Comparison of ENCODE assay signal across 1 cellular context in genomic region chr13:109198585-109198984, GRCh38.
TF ChIP-seq lines count a peak whose summit lies in the region.

No MANE protein-coding gene starts in this region.

TF ChIP-seq in HCT116, 20 proteins besides CTCF, POLR2A, EP300 and RAD21:
- TF ChIP-seq ZBTB33 (IDR thresholded peaks at IDR 0.05; ENCODE audit: extremely low read depth, insufficient replicate concordance, low read length) (no peak), SP1 (IDR thresholded peaks at IDR 0.05; ENCODE audit: low read depth) (no peak), ZNF274 (IDR thresholded peaks at IDR 0.05; ENCODE audit: low read depth, low read length) (no peak), ELF1 (IDR thresholded peaks at IDR 0.05; ENCODE audit: borderline replicate concordance, low read depth) (no peak), YY1 (IDR thresholded peaks at IDR 0.05; ENCODE audit: extremely low read depth, insufficient replicate concordance, low read depth, low read length) (no peak), EZH2 (IDR thresholded peaks at IDR 0.05) (no peak), EGR1 (IDR thresholded peaks at IDR 0.05; ENCODE audit: low read depth) (no peak), SIN3A (IDR thresholded peaks at IDR 0.05; ENCODE audit: low read depth) (no peak), POLR2AphosphoS5 (IDR thresholded peaks at IDR 0.05; ENCODE audit: low read depth, low read length) (no peak), REST (IDR thresholded peaks at IDR 0.05; ENCODE audit: low read depth) (no peak; the same call in 1 of the 2 replicates), EZH2phosphoT487 (IDR thresholded peaks at IDR 0.05; ENCODE audit: borderline replicate concordance) (no peak), TCF7L2 (IDR thresholded peaks at IDR 0.05; ENCODE audit: borderline replicate concordance, extremely low read depth, insufficient read depth, insufficient read length) (no peak), SRF (IDR thresholded peaks at IDR 0.05; ENCODE audit: low read depth) (no peak), CBX3 (IDR thresholded peaks at IDR 0.05; ENCODE audit: low read depth) (no peak), ATF3 (IDR thresholded peaks at IDR 0.05) (no peak), JUND (IDR thresholded peaks at IDR 0.05) (no peak)
